8 cellular contexts compared by ENCODE assay signal in genomic region chr17:49191917-49192741, GRCh38. TPM values are rescaled to one million over a fixed set of nuclear protein-coding genes. Genes with fewer than 3 reads are reported as not detected.
DNase-seq lines count a peak whose midpoint lies in the region; ATAC-seq lines count a peak whose summit lies in the region.

No MANE protein-coding gene starts in this region.

- peak; percentile 36 for ATAC-seq in GM19043 (IDR thresholded peaks at IDR 0.05; ENCODE audit: low read depth, unreplicated experiment)
- ATAC-seq in HG03432 (IDR thresholded peaks at IDR 0.05; ENCODE audit: unreplicated experiment), result peak; percentile 50

- DNase-seq in Ammon's horn (ENCODE audit: low spot score) (peak; percentile 94), NCI-H460 (ENCODE audit: extremely low read depth, low read depth) (peak; percentile 94), cerebellum (ENCODE audit: low spot score) (peak; percentile 85), kidney tubule cell (ENCODE audit: low spot score) (peak; percentile 92)
- DNase-seq in activated CD4-positive, alpha-beta T cell treated with anti-CD3 and anti-CD28 coated beads for 1 hour, result peak; percentile 90
- DNase-seq in stimulated activated CD4-positive, alpha-beta T cell treated with anti-CD3 and anti-CD28 coated beads, Interleukin-1b, Interleukin-23, amount 100 ng/mL, for 24 hours (ENCODE audit: low read depth in 4 of 4, low spot score in 1 of 4), result peak; percentile 59 to 97 (median 86)

RNA-seq across cellular contexts. Expression of gene GNGT2, which starts 18.2 kb away (rescaled TPM):
- not detected in 2 replicates for total RNA-seq in NCI-H460 (2014; rRNA removed; shearing (Covaris generic))
- polyA plus RNA-seq in NCI-H460 (2014; cell fraction: nucleus; rRNA removed), result not detected in 2 replicates
- not detected for total RNA-seq in cerebellum

RNA-seq across cellular contexts. Expression of gene ABI3, which starts 18.4 kb away (rescaled TPM):
- not detected in 2 replicates for total RNA-seq in NCI-H460 (2014; rRNA removed; shearing (Covaris generic))
- polyA plus RNA-seq in NCI-H460 (2014; cell fraction: nucleus; rRNA removed), result not detected in 2 replicates
- 1.00 TPM for total RNA-seq in cerebellum

RNA-seq across cellular contexts. Expression of gene PHOSPHO1, which starts 38.5 kb away (rescaled TPM):
- total RNA-seq in NCI-H460 (2014; rRNA removed; shearing (Covaris generic)), result not detected in 2 replicates
- polyA plus RNA-seq in NCI-H460 (2014; cell fraction: nucleus; rRNA removed), result not detected in 2 replicates
- total RNA-seq in cerebellum, result 2.6 TPM

RNA-seq across cellular contexts. Expression of gene B4GALNT2, which starts 59.6 kb away (rescaled TPM):
- not detected in 2 replicates for total RNA-seq in NCI-H460 (2014; rRNA removed; shearing (Covaris generic))
- polyA plus RNA-seq in NCI-H460 (2014; cell fraction: nucleus; rRNA removed), result not detected in 2 replicates
- 0.09 TPM for total RNA-seq in cerebellum

Comparison
In these comparisons a context has a peak if more than half of its experiments do, and no peak if none do; other contexts are left out.
1. Peak in every context shown above with its lines: DNase-seq and ATAC-seq.